In genomic region chr14:36429692-36430091, GRCh38 we compare ENCODE assay signal across 17 cellular contexts.
DNase-seq lines count a peak whose midpoint lies in the region; ATAC-seq, FAIRE-seq and TF ChIP-seq lines count a peak whose summit lies in the region.
"Had no signal": no experiment of that assay in that cellular context is flagged by ENCODE, and none has a peak within 500 bp of the region (broad histone marks: within the 10 kb centered on the region; RNA-seq: fewer than 3 reads in every experiment).

No MANE protein-coding gene starts in this region.

- H4K91ac ChIP-seq in IMR-90 (ENCODE audit: insufficient read depth, low read depth, low read length): no peak overlapping the region

- no peaks in the 10 kb centered on the region for H3K9me1 ChIP-seq in IMR-90 (ENCODE audit: insufficient read depth, low read length)

- DNase-seq in IMR-90 (no peak), astrocyte (ENCODE audit: low read depth) (peak; percentile 2), epithelial cell of esophagus (ENCODE audit: low read depth) (peak; percentile 55), upper lobe of right lung (no peak), osteoblast (ENCODE audit: insufficient read length, low spot score, missing footprints) (no peak), medulla oblongata (ENCODE audit: extremely low spot score) (no peak), OCI-M2 (lab: John Stamatoyannopoulos, UW; ENCODE audit: unreplicated experiment) (no peak)
- DNase-seq: AML-193; Caco-2; CD4-positive, alpha-beta T cell; GDM1; HCEC 1CT had no signal

- H3K18ac ChIP-seq in IMR-90 (ENCODE audit: low read depth, low read length): no peak overlapping the region

- in situ Hi-C loops in IMR-90 (cut with MboI; ENCODE audit: low sequenced_read_pairs): no loop called here

- H3K27ac Mint-ChIP-seq in astrocyte (ENCODE audit: unreplicated experiment): no peak overlapping the region
- H3K27ac Mint-ChIP-seq: CD4-positive, alpha-beta T cell had no signal

- TF ChIP-seq POLR2A in IMR-90 (IDR thresholded peaks at IDR 0.05; ENCODE audit: low read depth, low read length): no peak

- H3K27me3 ChIP-seq in IMR-90 (ENCODE audit: control insufficient read depth, insufficient read depth, low read length) (no peaks in the 10 kb centered on the region), astrocyte (ENCODE audit: insufficient read depth, low read length) (no peaks in the 10 kb centered on the region), upper lobe of right lung (no peaks in the 10 kb centered on the region), osteoblast (ENCODE audit: insufficient read depth, low read length) (no peaks in the 10 kb centered on the region)

- no peaks in the 10 kb centered on the region for H3K4me1 ChIP-seq in IMR-90 (ENCODE audit: control insufficient read depth, insufficient read depth, low read length)
- H3K4me1 ChIP-seq in astrocyte (ENCODE audit: insufficient read depth, low read length): no peaks in the 10 kb centered on the region
- H3K4me1 ChIP-seq in upper lobe of right lung: no peaks in the 10 kb centered on the region
- H3K4me1 ChIP-seq in osteoblast (ENCODE audit: insufficient read depth, low read length): no peaks in the 10 kb centered on the region
- H3K4me1 ChIP-seq: Caco-2 had no signal

- H3K4ac ChIP-seq in IMR-90 (ENCODE audit: low read depth, low read length): no peak overlapping the region

- no peak overlapping the region for H3K9ac ChIP-seq in IMR-90 (ENCODE audit: low read depth, low read length)
- no peak overlapping the region for H3K9ac ChIP-seq in astrocyte (ENCODE audit: low read length)
- H3K9ac ChIP-seq: KMS-11 had no signal

- H3K9me3 ChIP-seq in IMR-90 (ENCODE audit: control insufficient read depth, insufficient read depth, low read length): no peaks in the 10 kb centered on the region
- H3K9me3 ChIP-seq in astrocyte (ENCODE audit: insufficient read depth, low read depth, low read length): no peaks in the 10 kb centered on the region
- no peaks in the 10 kb centered on the region for H3K9me3 ChIP-seq in upper lobe of right lung
- no peaks in the 10 kb centered on the region for H3K9me3 ChIP-seq in osteoblast (ENCODE audit: low read depth, low read length)
- H3K9me3 ChIP-seq: Caco-2 had no signal

- TF ChIP-seq CTCF in IMR-90 (conservative IDR thresholded peaks at IDR 0.05; ENCODE audit: low read depth, low read length) (no peak), astrocyte (IDR thresholded peaks at IDR 0.05; ENCODE audit: insufficient read depth, low read depth, low read length) (no peak), epithelial cell of esophagus (IDR thresholded peaks at IDR 0.05; ENCODE audit: insufficient read depth, low read depth, low read length, missing control alignments) (no peak), upper lobe of right lung (IDR thresholded peaks at IDR 0.05) (no peak), osteoblast (IDR thresholded peaks at IDR 0.05; ENCODE audit: extremely low read depth, low read depth, low read length) (no peak)

- H2AFZ ChIP-seq in IMR-90 (replicated peaks; ENCODE audit: low read length, poor library complexity): no peak overlapping the region
- no peak overlapping the region for H2AFZ ChIP-seq in astrocyte (ENCODE audit: low read depth, low read length)
- H2AFZ ChIP-seq in osteoblast (ENCODE audit: low read length): no peak overlapping the region

- H3K4me2 ChIP-seq in IMR-90 (ENCODE audit: low read depth, low read length) (no peak overlapping the region), astrocyte (ENCODE audit: low read length) (no peak overlapping the region), osteoblast (ENCODE audit: insufficient read depth, low read length) (no peak overlapping the region)
- H3K4me2 ChIP-seq: KMS-11 had no signal

- H4K20me1 ChIP-seq in IMR-90 (ENCODE audit: insufficient read depth, low read length) (no peaks in the 10 kb centered on the region), astrocyte (ENCODE audit: insufficient read depth, low read length) (no peaks in the 10 kb centered on the region), osteoblast (ENCODE audit: insufficient read depth, low read length) (no peaks in the 10 kb centered on the region)

- H3K23ac ChIP-seq in IMR-90 (ENCODE audit: low read depth, low read length): no peak overlapping the region

- H2BK20ac ChIP-seq in IMR-90 (ENCODE audit: low read depth, low read length): no peak overlapping the region

- FAIRE-seq in astrocyte (lab: Jason Lieb, UNC): no peak
- FAIRE-seq: A204.1, D721Med had no signal

- dilution Hi-C loops in IMR-90 (cut with HindIII; ENCODE audit: low sequenced_read_pairs, unreplicated experiment): no loop called here

- no peak overlapping the region for H4K5ac ChIP-seq in IMR-90 (ENCODE audit: low read depth, low read length)

- H3K14ac ChIP-seq in IMR-90 (replicated peaks; ENCODE audit: low read depth, low read length): no peak overlapping the region

- H3K27ac ChIP-seq in IMR-90 (ENCODE audit: insufficient read depth, low read length) (no peak overlapping the region), astrocyte (ENCODE audit: low read depth, low read length) (no peak overlapping the region), upper lobe of right lung (peak overlapping the region; percentile 58), osteoblast (ENCODE audit: low read depth, low read length) (no peak overlapping the region)
- H3K27ac ChIP-seq: C4-2B, HL-60, KMS-11 had no signal

- peaks cover 2% of the 10 kb centered on the region for H3K27me3 Mint-ChIP-seq in astrocyte (ENCODE audit: low read depth, unreplicated experiment)

- H3K36me3 Mint-ChIP-seq in astrocyte (ENCODE audit: low read depth, unreplicated experiment): no peaks in the 10 kb centered on the region

- no peak for TF ChIP-seq RAD21 in IMR-90 (IDR thresholded peaks at IDR 0.05; ENCODE audit: low read length)

- no peak overlapping the region for H2BK120ac ChIP-seq in IMR-90 (ENCODE audit: low read depth, low read length)

- intact Hi-C loops in IMR-90 (cut with micrococcal nuclease): no loop called here
- intact Hi-C loops in upper lobe of right lung (cut with DNase I): no loop called here

- H4K8ac ChIP-seq in IMR-90 (ENCODE audit: low read depth in 2 of 2, low read length in 2 of 2): no peak overlapping the region

- H3K4me3 Mint-ChIP-seq in astrocyte (ENCODE audit: unreplicated experiment): no peak overlapping the region
- H3K4me3 Mint-ChIP-seq: CD4-positive, alpha-beta T cell had no signal

- H3K79me2 ChIP-seq in astrocyte (ENCODE audit: insufficient read depth, low read length): no peaks in the 10 kb centered on the region
- H3K79me2 ChIP-seq in osteoblast (ENCODE audit: insufficient read depth, low read length): no peaks in the 10 kb centered on the region

- no peak overlapping the region for H3K56ac ChIP-seq in IMR-90 (ENCODE audit: extremely low read depth, insufficient read depth, low read length)

- no peaks in the 10 kb centered on the region for H3K79me1 ChIP-seq in IMR-90 (ENCODE audit: low read depth in 1 of 2, low read length in 2 of 2)

- BruUV-seq in IMR-90 (replicated peaks; lab: Mats Ljungman, UMichigan): no TSS peak

- no peaks in the 10 kb centered on the region for H3K9me3 Mint-ChIP-seq in astrocyte (ENCODE audit: unreplicated experiment)
- H3K9me3 Mint-ChIP-seq: CD4-positive, alpha-beta T cell had no signal

- POLR2A ChIA-PET in IMR-90 (lab: Charles Lee; ENCODE audit: unreplicated experiment): no interaction called here

- H3K4me1 Mint-ChIP-seq in astrocyte (ENCODE audit: low read depth, unreplicated experiment): no peaks in the 10 kb centered on the region

- H3K4me3 ChIP-seq in IMR-90 (ENCODE audit: insufficient read depth, low read depth, low read length) (no peak overlapping the region), astrocyte (ENCODE audit: insufficient read depth, low read depth, low read length) (no peak overlapping the region), epithelial cell of esophagus (ENCODE audit: low read length) (no peak overlapping the region), upper lobe of right lung (no peak overlapping the region), osteoblast (ENCODE audit: insufficient read depth, low read length) (no peak overlapping the region)

- H3K36me3 ChIP-seq in IMR-90 (ENCODE audit: control insufficient read depth, insufficient read depth, low read length): no peaks in the 10 kb centered on the region
- H3K36me3 ChIP-seq in astrocyte (ENCODE audit: insufficient read depth, low read length): no peaks in the 10 kb centered on the region
- H3K36me3 ChIP-seq in upper lobe of right lung: no peaks in the 10 kb centered on the region
- no peaks in the 10 kb centered on the region for H3K36me3 ChIP-seq in osteoblast (ENCODE audit: insufficient read depth, low read length)

- no CpG with 5 or more reads among the region's 2 CpGs for WGBS in IMR-90 (ENCODE audit: extremely low coverage in 2 of 2, insufficient read length in 1 of 2), 2 experiments

- no peak overlapping the region for H2AK9ac ChIP-seq in IMR-90 (replicated peaks; ENCODE audit: low read depth, low read length, poor library complexity)

- H2BK15ac ChIP-seq in IMR-90 (ENCODE audit: low read depth, low read length): no peak overlapping the region

- H2BK5ac ChIP-seq in IMR-90 (ENCODE audit: low read depth, low read length, poor library complexity, severe bottlenecking): no peak overlapping the region

- CTCF ChIA-PET in IMR-90 (lab: Yijun Ruan, JAX): no interaction called here

- ATAC-seq in IMR-90 (ENCODE audit: low read depth): no peak
- no peak for ATAC-seq in upper lobe of right lung

- H2AK5ac ChIP-seq in IMR-90 (ENCODE audit: low read depth, low read length): no peak overlapping the region

TF ChIP-seq in IMR-90, 13 proteins besides CTCF, POLR2A, EP300 and RAD21:
- TF ChIP-seq, protein P1, sequence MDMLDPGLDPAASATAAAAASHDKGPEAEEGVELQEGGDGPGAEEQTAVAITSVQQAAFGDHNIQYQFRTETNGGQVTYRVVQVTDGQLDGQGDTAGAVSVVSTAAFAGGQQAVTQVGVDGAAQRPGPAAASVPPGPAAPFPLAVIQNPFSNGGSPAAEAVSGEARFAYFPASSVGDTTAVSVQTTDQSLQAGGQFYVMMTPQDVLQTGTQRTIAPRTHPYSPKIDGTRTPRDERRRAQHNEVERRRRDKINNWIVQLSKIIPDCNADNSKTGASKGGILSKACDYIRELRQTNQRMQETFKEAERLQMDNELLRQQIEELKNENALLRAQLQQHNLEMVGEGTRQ (IDR thresholded peaks at IDR 0.05; ENCODE audit: low read depth, low read length): no peak
- TF ChIP-seq MAFK (IDR thresholded peaks at IDR 0.05; ENCODE audit: low read depth, low read length) (peak; percentile 45), BHLHE40 (IDR thresholded peaks at IDR 0.05; ENCODE audit: low read depth, low read length) (no peak)

Comparison
In these comparisons a context has a peak if more than half of its experiments do, and no peak if none do; other contexts are left out.
1. DNase-seq: peak in astrocyte (single experiment) and epithelial cell of esophagus (single experiment); none in IMR-90 (single experiment), upper lobe of right lung (single experiment), osteoblast (single experiment), medulla oblongata (single experiment) and OCI-M2 (single experiment).